Comparison of ENCODE assay signal across 31 cellular contexts in genomic region chr13:102289606-102290005, GRCh38.
"Had no signal": no experiment of that assay in that cellular context is flagged by ENCODE, and none has a peak within 500 bp of the region (broad histone marks: within the 10 kb centered on the region; RNA-seq: fewer than 3 reads in every experiment).

No MANE protein-coding gene starts in this region.

- ATAC-seq: activated CD4-positive, CD25-positive, alpha-beta regulatory T cell treated with anti-CD3 and anti-CD28 coated beads, Interleukin-2, amount 50 U/mL, for 24 hours; left colon; naive thymus-derived CD4-positive, alpha-beta T cell; sciatic nerve had no signal

- DNase-seq: activated CD4-positive, alpha-beta memory T cell treated with anti-CD3 and anti-CD28 coated beads for 36 hours; activated CD4-positive, alpha-beta T cell treated with anti-CD3 and anti-CD28 coated beads, Interleukin-2, amount 10 ng/mL, durations not matched to agents 24 days and 14 days; activated CD8-positive, alpha-beta memory T cell treated with anti-CD3 and anti-CD28 coated beads, Interleukin-2, amount 50 U/mL, for 4 hours; activated effector memory CD4-positive, alpha-beta T cell treated with anti-CD3 and anti-CD28 coated beads, Interleukin-2, amount 50 U/mL, for 16 hours; activated naive CD4-positive, alpha-beta T cell treated with anti-CD3 and anti-CD28 coated beads for 36 hours; activated naive CD8-positive, alpha-beta T cell treated with anti-CD3 and anti-CD28 coated beads for 36 hours; activated T-cell treated with anti-CD3 and anti-CD28 coated beads, Interleukin-2, amount 50 U/mL, for 1 hour; adrenal gland; brain microvascular endothelial cell; central memory CD4-positive, alpha-beta T cell; endodermal cell; esophagus squamous epithelium; islet precursor cell; left colon; midbrain; naive thymus-derived CD4-positive, alpha-beta T cell; ovary; retina; stimulated activated CD4-positive, alpha-beta T cell treated with anti-CD3 and anti-CD28 coated beads, Interleukin-12 subunit alpha, Interleukin-12 subunit beta, amount 100 ng/mL, for 4 hours; stimulated activated CD4-positive, alpha-beta T cell treated with anti-CD3 and anti-CD28 coated beads, Interleukin-4, amount 100 ng/mL, for 24 hours; trophoblast cell had no signal

- H3K27ac ChIP-seq: adrenal gland, brain microvascular endothelial cell, ovary, skin epidermis, thoracic aorta, VCaP had no signal

- H3K4me1 Mint-ChIP-seq: activated CD4-positive, alpha-beta T cell treated with anti-CD3 and anti-CD28 coated beads, Interleukin-2, amount 10 ng/mL, durations not matched to agents 24 days and 14 days; activated naive CD8-positive, alpha-beta T cell treated with anti-CD3 and anti-CD28 coated beads for 36 hours; naive thymus-derived CD4-positive, alpha-beta T cell; stimulated activated effector memory CD8-positive, alpha-beta T cell treated with anti-CD3 and anti-CD28 coated beads, Interleukin-12 subunit alpha, Interleukin-12 subunit beta, amount 100 ng/mL, for 72 hours had no signal

- H3K9me3 Mint-ChIP-seq: activated CD4-positive, alpha-beta memory T cell treated with anti-CD3 and anti-CD28 coated beads for 36 hours; activated CD4-positive, alpha-beta T cell treated with anti-CD3 and anti-CD28 coated beads, Interleukin-2, amount 10 ng/mL, durations not matched to agents 24 days and 14 days; activated naive CD4-positive, alpha-beta T cell treated with anti-CD3 and anti-CD28 coated beads for 36 hours; activated naive CD8-positive, alpha-beta T cell treated with anti-CD3 and anti-CD28 coated beads for 36 hours; activated T-helper 1 cell treated with anti-CD3 and anti-CD28 coated beads, Interleukin-12 subunit alpha, Interleukin-12 subunit beta, Interleukin-2, Interleukin-4 antibody, amounts not matched to agents 30 ng/mL and 10 ng/mL and 1 ng/mL, durations not matched to agents 14 hours and 24 hours and 36 hours; dendritic cell treated with granulocyte-macrophage colony-stimulating factor and Interleukin-4, amounts not matched to agents 40 ng/mL and 50 ng/mL, for 4 days; endodermal cell; naive thymus-derived CD4-positive, alpha-beta T cell; stimulated activated effector memory CD8-positive, alpha-beta T cell treated with anti-CD3 and anti-CD28 coated beads, Interleukin-12 subunit alpha, Interleukin-12 subunit beta, amount 100 ng/mL, for 72 hours; stimulated activated naive CD8-positive, alpha-beta T cell treated with anti-CD3 and anti-CD28 coated beads, Interleukin-15, Interleukin-2, amounts not matched to agents 100 ng/mL and 50 ng/mL, for 24 hours had no signal

- H3K36me3 Mint-ChIP-seq: activated CD4-positive, alpha-beta memory T cell treated with anti-CD3 and anti-CD28 coated beads for 36 hours; activated naive CD8-positive, alpha-beta T cell treated with anti-CD3 and anti-CD28 coated beads for 36 hours; naive thymus-derived CD4-positive, alpha-beta T cell; stimulated activated effector memory CD8-positive, alpha-beta T cell treated with anti-CD3 and anti-CD28 coated beads, Interleukin-12 subunit alpha, Interleukin-12 subunit beta, amount 100 ng/mL, for 72 hours had no signal

- H3K9me3 ChIP-seq: adrenal gland, esophagus squamous epithelium, ovary, thoracic aorta had no signal

- H3K27me3 ChIP-seq: adrenal gland, brain microvascular endothelial cell, esophagus squamous epithelium, ovary had no signal

- H3K4me3 Mint-ChIP-seq: activated CD4-positive, alpha-beta memory T cell treated with anti-CD3 and anti-CD28 coated beads for 36 hours; activated CD4-positive, alpha-beta T cell treated with anti-CD3 and anti-CD28 coated beads, Interleukin-2, amount 10 ng/mL, durations not matched to agents 24 days and 14 days; activated naive CD4-positive, alpha-beta T cell treated with anti-CD3 and anti-CD28 coated beads for 36 hours; activated naive CD8-positive, alpha-beta T cell treated with anti-CD3 and anti-CD28 coated beads for 36 hours; activated T-helper 1 cell treated with anti-CD3 and anti-CD28 coated beads, Interleukin-12 subunit alpha, Interleukin-12 subunit beta, Interleukin-2, Interleukin-4 antibody, amounts not matched to agents 30 ng/mL and 10 ng/mL and 1 ng/mL, durations not matched to agents 14 hours and 24 hours and 36 hours; dendritic cell treated with granulocyte-macrophage colony-stimulating factor and Interleukin-4, amounts not matched to agents 40 ng/mL and 50 ng/mL, for 4 days; endodermal cell; naive thymus-derived CD4-positive, alpha-beta T cell; stimulated activated effector memory CD8-positive, alpha-beta T cell treated with anti-CD3 and anti-CD28 coated beads, Interleukin-12 subunit alpha, Interleukin-12 subunit beta, amount 100 ng/mL, for 72 hours; stimulated activated naive CD8-positive, alpha-beta T cell treated with anti-CD3 and anti-CD28 coated beads, Interleukin-15, Interleukin-2, amounts not matched to agents 100 ng/mL and 50 ng/mL, for 24 hours had no signal

- H3K36me3 ChIP-seq: adrenal gland, brain microvascular endothelial cell, esophagus squamous epithelium, ovary, thoracic aorta had no signal

- H3K4me1 ChIP-seq: adrenal gland had no signal

- H3K27ac Mint-ChIP-seq: activated CD4-positive, alpha-beta memory T cell treated with anti-CD3 and anti-CD28 coated beads for 36 hours; activated CD4-positive, alpha-beta T cell treated with anti-CD3 and anti-CD28 coated beads, Interleukin-2, amount 10 ng/mL, durations not matched to agents 24 days and 14 days; activated naive CD4-positive, alpha-beta T cell treated with anti-CD3 and anti-CD28 coated beads for 36 hours; activated naive CD8-positive, alpha-beta T cell treated with anti-CD3 and anti-CD28 coated beads for 36 hours; activated T-helper 1 cell treated with anti-CD3 and anti-CD28 coated beads, Interleukin-12 subunit alpha, Interleukin-12 subunit beta, Interleukin-2, Interleukin-4 antibody, amounts not matched to agents 30 ng/mL and 10 ng/mL and 1 ng/mL, durations not matched to agents 14 hours and 24 hours and 36 hours; dendritic cell treated with granulocyte-macrophage colony-stimulating factor and Interleukin-4, amounts not matched to agents 40 ng/mL and 50 ng/mL, for 4 days; endodermal cell; naive thymus-derived CD4-positive, alpha-beta T cell; progenitor cell of endocrine pancreas; stimulated activated effector memory CD8-positive, alpha-beta T cell treated with anti-CD3 and anti-CD28 coated beads, Interleukin-12 subunit alpha, Interleukin-12 subunit beta, amount 100 ng/mL, for 72 hours; stimulated activated naive CD8-positive, alpha-beta T cell treated with anti-CD3 and anti-CD28 coated beads, Interleukin-15, Interleukin-2, amounts not matched to agents 100 ng/mL and 50 ng/mL, for 24 hours had no signal

- H3K4me3 ChIP-seq: adrenal gland, esophagus squamous epithelium, ovary, skin epidermis, thoracic aorta had no signal

- H3K27me3 Mint-ChIP-seq: activated CD4-positive, alpha-beta T cell treated with anti-CD3 and anti-CD28 coated beads, Interleukin-2, amount 10 ng/mL, durations not matched to agents 24 days and 14 days; activated naive CD8-positive, alpha-beta T cell treated with anti-CD3 and anti-CD28 coated beads for 36 hours; dendritic cell treated with granulocyte-macrophage colony-stimulating factor and Interleukin-4, amounts not matched to agents 40 ng/mL and 50 ng/mL, for 4 days; progenitor cell of endocrine pancreas had no signal
